ENCODE assay signal across 8 cellular contexts in the genomic region with DNA sequence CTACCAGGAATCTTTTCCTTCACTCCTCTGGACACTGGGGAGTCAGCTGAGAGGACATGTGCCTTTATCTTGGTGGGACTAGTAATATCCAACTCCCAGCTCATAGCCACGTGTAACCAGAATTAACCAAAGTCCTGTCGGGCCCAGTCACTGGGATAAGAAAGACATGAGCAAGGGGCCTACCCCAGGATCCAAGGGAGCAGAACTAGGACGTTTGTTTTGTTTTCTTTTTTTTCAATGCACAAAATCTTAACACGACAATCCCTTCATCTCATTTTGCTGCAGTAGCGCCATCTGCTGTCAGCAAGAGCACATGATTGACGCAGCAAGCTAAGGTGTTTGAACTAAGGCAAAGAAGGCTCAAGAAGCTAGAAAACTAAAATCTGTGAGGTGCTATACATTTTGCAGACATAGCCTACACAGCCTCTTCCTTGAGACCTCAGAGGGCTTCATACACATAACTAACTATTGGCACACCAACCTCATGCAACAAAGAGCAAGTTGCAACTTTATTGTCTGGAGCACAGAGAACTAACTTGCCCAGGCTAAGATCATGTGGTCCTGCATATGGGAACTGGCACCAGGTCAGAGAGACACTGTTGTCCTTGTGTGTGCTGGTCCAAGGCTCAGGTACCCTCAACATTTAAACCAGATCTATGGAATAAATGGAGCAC. TPM values are rescaled to one million over a fixed set of nuclear protein-coding genes. Genes with fewer than 3 reads are reported as not detected.
DNase-seq lines count a peak whose midpoint lies in the region; ATAC-seq, FAIRE-seq and TF ChIP-seq lines count a peak whose summit lies in the region.

No MANE protein-coding gene starts in this region.

- peaks cover 17% of the 10 kb centered on the region for H3K36me3 Mint-ChIP-seq in activated CD4-positive, alpha-beta memory T cell treated with anti-CD3 and anti-CD28 coated beads for 36 hours

- FAIRE-seq in A204.1 (lab: Jason Lieb, UNC) (peak; percentile 44), GM12891 (lab: Jason Lieb, UNC) (peak; percentile 88)

- CTCF ChIA-PET in activated CD4-positive, alpha-beta memory T cell treated with anti-CD3 and anti-CD28 coated beads for 36 hours (lab: Charles Lee) = interaction anchor here (0.6 to 10.7 kb wide), 43 partner anchors 10 to 539 kb away, joined by 3 to 276 read pairs (median 4); partner anchors contain the start of genes ABHD2 and ISG20

- POLR2A ChIA-PET in activated CD4-positive, alpha-beta memory T cell treated with anti-CD3 and anti-CD28 coated beads for 36 hours (lab: Charles Lee) = interaction anchor here (0.8 to 1.2 kb wide), 5 partner anchors 9 to 120 kb away, joined by 3 to 5 read pairs (median 4); partner anchors contain the start of gene ABHD2

- H3K27ac Mint-ChIP-seq in activated CD4-positive, alpha-beta memory T cell treated with anti-CD3 and anti-CD28 coated beads for 36 hours = no peak overlapping the region

- peaks cover 39% of the 10 kb centered on the region for H3K4me1 Mint-ChIP-seq in activated CD4-positive, alpha-beta memory T cell treated with anti-CD3 and anti-CD28 coated beads for 36 hours (ENCODE audit: low read depth)

- H3K9me3 Mint-ChIP-seq in activated CD4-positive, alpha-beta memory T cell treated with anti-CD3 and anti-CD28 coated beads for 36 hours = no peaks in the 10 kb centered on the region

- no peak for TF ChIP-seq POLR2A in GM12891 (IDR thresholded peaks at IDR 0.05; ENCODE audit: low read depth, low read length)

- no peak for ATAC-seq in GM21737 (IDR thresholded peaks at IDR 0.05; ENCODE audit: unreplicated experiment)

- intact Hi-C loops in activated CD4-positive, alpha-beta memory T cell treated with anti-CD3 and anti-CD28 coated beads for 36 hours (cut with micrococcal nuclease) = loop anchor here (1.0 to 2.0 kb wide), 2 partner anchors 120 to 283 kb away; partner anchors contain the start of gene HAPLN3

- H3K4me3 Mint-ChIP-seq in activated CD4-positive, alpha-beta memory T cell treated with anti-CD3 and anti-CD28 coated beads for 36 hours = no peak overlapping the region

- DNase-seq in GM12891 (ENCODE audit: insufficient read length, low spot score) (no peak), NCI-H446 treated with DMSO at 0.1 percent for 48 hours (lab: John Stamatoyannopoulos, UW) (peak; percentile 24), dermis blood vessel endothelial cell (peak; percentile 87), lung microvascular endothelial cell (ENCODE audit: low read depth in 2 of 2) (peak; percentile 81 to 86)
- peak; percentile 77 for DNase-seq in activated CD4-positive, alpha-beta memory T cell treated with anti-CD3 and anti-CD28 coated beads for 36 hours
- DNase-seq in stimulated activated CD8-positive, alpha-beta memory T cell treated with anti-CD3 and anti-CD28 coated beads, Interleukin-15, amount 100 ng/mL, for 24 hours (ENCODE audit: low read depth) = peak; percentile 22

- no peaks in the 10 kb centered on the region for H3K27me3 Mint-ChIP-seq in activated CD4-positive, alpha-beta memory T cell treated with anti-CD3 and anti-CD28 coated beads for 36 hours

TF ChIP-seq in GM12891, 5 proteins besides CTCF, POLR2A, EP300 and RAD21:
- no peak for TF ChIP-seq SPI1 (IDR thresholded peaks at IDR 0.05; ENCODE audit: low read depth, low read length)
- no peak for TF ChIP-seq TAF1 (IDR thresholded peaks at IDR 0.05; ENCODE audit: low read depth, low read length)
- no peak for TF ChIP-seq PAX5 (IDR thresholded peaks at IDR 0.05; ENCODE audit: insufficient read depth, low read length, severe bottlenecking)
TF ChIP-seq in GM12891: peak in this region for 0.

RNA-seq across cellular contexts. Expression of gene RLBP1, which starts 43.6 kb away (rescaled TPM):
- polyA plus RNA-seq in GM12891 (2012; ENCODE audit: low read depth, missing spikeins) = not detected
- not detected for total RNA-seq in activated CD4-positive, alpha-beta memory T cell treated with anti-CD3 and anti-CD28 coated beads for 36 hours
- not detected in 2 replicates for total RNA-seq in dermis blood vessel endothelial cell
- not detected in 2 replicates for total RNA-seq in lung microvascular endothelial cell
